In the genomic region with DNA sequence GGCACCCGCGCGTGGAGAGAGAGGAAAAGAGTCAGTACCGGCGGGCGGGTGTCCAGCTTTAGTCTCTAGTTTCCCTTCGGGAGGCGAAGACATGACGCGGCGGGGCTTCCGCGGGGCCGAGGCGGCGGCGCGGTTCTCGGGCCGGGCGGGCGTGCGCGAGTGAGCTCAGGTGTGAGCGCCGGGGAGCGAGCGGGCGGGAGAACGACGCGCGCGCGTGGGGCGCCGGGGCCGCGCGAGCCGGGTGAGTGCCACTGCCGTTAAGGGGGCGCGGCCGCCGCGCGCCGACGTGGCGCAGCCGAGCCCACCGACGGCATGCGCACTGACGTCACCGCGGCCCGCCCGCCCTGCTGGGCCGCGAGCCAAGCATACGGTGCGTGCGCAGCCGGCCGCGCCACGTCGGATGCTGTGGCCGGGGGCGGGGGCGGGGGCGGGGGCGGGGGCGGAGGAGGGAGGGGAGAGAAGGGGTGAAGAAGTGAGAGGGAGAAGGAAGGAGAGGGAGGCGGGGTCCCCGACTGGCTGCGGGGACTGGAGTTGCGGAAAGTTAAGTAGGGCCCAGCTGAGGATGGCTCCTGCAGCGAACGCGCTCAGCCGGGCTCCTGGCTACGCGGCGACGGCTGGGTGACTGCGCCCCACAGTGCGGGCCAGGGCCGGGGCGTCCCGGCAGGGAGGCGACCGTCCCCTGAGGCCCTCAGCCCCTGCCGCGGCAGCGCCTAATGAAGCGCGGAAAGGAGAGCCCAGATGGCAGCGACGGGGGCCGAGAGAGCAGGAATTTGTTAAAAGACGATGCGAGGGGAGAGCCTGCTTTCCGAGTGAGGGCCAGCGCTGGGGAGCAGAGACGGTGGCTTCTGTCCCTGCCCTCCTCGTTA, we compare ENCODE assay signal across 8 cellular contexts. TPM values are rescaled to one million over a fixed set of nuclear protein-coding genes. Genes with fewer than 3 reads are reported as not detected.
DNase-seq lines count a peak whose midpoint lies in the region; ATAC-seq lines count a peak whose summit lies in the region.

Gene DAP (minus strand): TSS at position 259 of the 866 bp plus-strand sequence. CDS start 166 bp downstream, at position 93.

- peak within 1 kb of the TSS; percentile 98 for H3K18ac ChIP-seq in mesendoderm (ENCODE audit: low read length)

- H3K27ac Mint-ChIP-seq in activated CD8-positive, alpha-beta memory T cell treated with anti-CD3 and anti-CD28 coated beads, Interleukin-2, amount 10 ng/mL, durations not matched to agents 7 days and 5 days: peak within 1 kb of the TSS; percentile 87

- peak within 1 kb of the TSS; percentile 91 for H3K4me3 ChIP-seq in endocrine pancreas (ENCODE audit: control insufficient read depth, insufficient read depth, low read length)
- H3K4me3 ChIP-seq in mesendoderm (ENCODE audit: low read length): peak within 1 kb of the TSS; percentile 68

- H3K9me3 ChIP-seq in endocrine pancreas (ENCODE audit: control insufficient read depth, low read length): no peaks in the 10 kb centered on the region

- peak within 1 kb of the TSS; percentile 92 for H3K4ac ChIP-seq in mesendoderm (ENCODE audit: low read depth, low read length)

- H3K9me3 Mint-ChIP-seq in activated CD8-positive, alpha-beta memory T cell treated with anti-CD3 and anti-CD28 coated beads, Interleukin-2, amount 10 ng/mL, durations not matched to agents 7 days and 5 days (ENCODE audit: low read depth): no peaks in the 10 kb centered on the region

- H2AK5ac ChIP-seq in mesendoderm (ENCODE audit: low read length): no peak within 1 kb of the TSS

- WGBS in mesendoderm (ENCODE audit: extremely low coverage, insufficient coverage, low lambda C conversion rate): no CpG with 5 or more reads among the region's 109 CpGs

- H3K27me3 ChIP-seq in endocrine pancreas (ENCODE audit: control insufficient read depth, insufficient read depth, low read length) (no peaks in the 10 kb centered on the region), mesendoderm (ENCODE audit: insufficient read depth, low read length, poor library complexity) (no peaks in the 10 kb centered on the region)

- peak within 1 kb of the TSS; percentile 93 for H3K56ac ChIP-seq in mesendoderm (ENCODE audit: low read length)

- H3K4me2 ChIP-seq in mesendoderm (ENCODE audit: low read length): peak within 1 kb of the TSS; percentile 73

- no peak within 1 kb of the TSS for H4K5ac ChIP-seq in mesendoderm (ENCODE audit: low read length)

- H3K4me3 Mint-ChIP-seq in activated CD8-positive, alpha-beta memory T cell treated with anti-CD3 and anti-CD28 coated beads, Interleukin-2, amount 10 ng/mL, durations not matched to agents 7 days and 5 days: peak within 1 kb of the TSS; percentile 93

- H3K4me1 Mint-ChIP-seq in activated CD8-positive, alpha-beta memory T cell treated with anti-CD3 and anti-CD28 coated beads, Interleukin-2, amount 10 ng/mL, durations not matched to agents 7 days and 5 days: peaks cover 39% of the 10 kb centered on the region

- H3K79me2 ChIP-seq in mesendoderm (ENCODE audit: control insufficient read depth, insufficient read depth, low read length): no peaks in the 10 kb centered on the region

- H2BK120ac ChIP-seq in mesendoderm (ENCODE audit: low read depth, low read length): peak within 1 kb of the TSS; percentile 48

- CTCF ChIA-PET in activated CD8-positive, alpha-beta memory T cell treated with anti-CD3 and anti-CD28 coated beads, Interleukin-2, amount 10 ng/mL, durations not matched to agents 7 days and 5 days (lab: Charles Lee): interaction anchor here (0.9 kb wide), 1 partner anchor 133 kb away, joined by 4 read pairs; no protein-coding TSS in a partner anchor

- DNase-seq in CMK (ENCODE audit: low read depth) (peak; percentile 79), HPDE6-E6E7 (ENCODE audit: extremely low spot score) (peak; percentile 78), NOMO-1 (lab: John Stamatoyannopoulos, UW; ENCODE audit: unreplicated experiment in 2 of 2) (peak; percentile 95 to 98), mesendoderm (peak; percentile 93)
- DNase-seq in activated CD8-positive, alpha-beta memory T cell treated with anti-CD3 and anti-CD28 coated beads, Interleukin-2, amount 10 ng/mL, durations not matched to agents 7 days and 5 days: peak; percentile 90
- DNase-seq in stimulated activated CD8-positive, alpha-beta memory T cell treated with anti-CD3 and anti-CD28 coated beads, Interleukin-15, amount 100 ng/mL, for 1 hour (ENCODE audit: low read depth): peak; percentile 71

- ATAC-seq in GM19467 (IDR thresholded peaks at IDR 0.05; ENCODE audit: unreplicated experiment): peak; percentile 70
- peak; percentile 94 for ATAC-seq in activated CD8-positive, alpha-beta memory T cell treated with anti-CD3 and anti-CD28 coated beads, Interleukin-2, amount 10 ng/mL, durations not matched to agents 7 days and 5 days

- H3K9ac ChIP-seq in endocrine pancreas (ENCODE audit: control insufficient read depth, insufficient read depth, low read length): peak within 1 kb of the TSS; percentile 76
- peak within 1 kb of the TSS; percentile 86 for H3K9ac ChIP-seq in mesendoderm (ENCODE audit: low read length)

- H3K27ac ChIP-seq in mesendoderm (ENCODE audit: low read depth, low read length): peak within 1 kb of the TSS; percentile 85

- H3K79me1 ChIP-seq in mesendoderm (ENCODE audit: low read length): peaks cover 8% of the 10 kb centered on the region

- no peak within 1 kb of the TSS for H2BK15ac ChIP-seq in mesendoderm (replicated peaks; ENCODE audit: low read depth)

- H4K8ac ChIP-seq in mesendoderm (ENCODE audit: low read depth, low read length): peak within 1 kb of the TSS; percentile 59

- no peaks in the 10 kb centered on the region for H3K27me3 Mint-ChIP-seq in activated CD8-positive, alpha-beta memory T cell treated with anti-CD3 and anti-CD28 coated beads, Interleukin-2, amount 10 ng/mL, durations not matched to agents 7 days and 5 days

- peak within 1 kb of the TSS; percentile 94 for H3K23ac ChIP-seq in mesendoderm (ENCODE audit: low read length)

- H3K4me1 ChIP-seq in endocrine pancreas (ENCODE audit: control insufficient read depth, insufficient read depth, low read length) (no peaks in the 10 kb centered on the region), mesendoderm (ENCODE audit: control insufficient read depth, low read depth, low read length) (peaks cover 5% of the 10 kb centered on the region)

- peaks cover 7% of the 10 kb centered on the region for H3K36me3 Mint-ChIP-seq in activated CD8-positive, alpha-beta memory T cell treated with anti-CD3 and anti-CD28 coated beads, Interleukin-2, amount 10 ng/mL, durations not matched to agents 7 days and 5 days

- H2BK5ac ChIP-seq in mesendoderm (ENCODE audit: low read length): peak within 1 kb of the TSS; percentile 85

- H3K36me3 ChIP-seq in endocrine pancreas (ENCODE audit: control insufficient read depth, insufficient read depth, low read length): no peaks in the 10 kb centered on the region
- H3K36me3 ChIP-seq in mesendoderm (ENCODE audit: control insufficient read depth, insufficient read depth, low read length): no peaks in the 10 kb centered on the region

RNA-seq across cellular contexts. Expression of gene DAP, which starts in this region (rescaled TPM):
- 10 to 100 TPM; 44.5 to 52.2 TPM for total RNA-seq in activated CD8-positive, alpha-beta memory T cell treated with anti-CD3 and anti-CD28 coated beads, Interleukin-2, amount 10 ng/mL, durations not matched to agents 7 days and 5 days
- polyA plus RNA-seq in mesendoderm (2013, experiment 1 of 2): 41.4 TPM
- 42.1 TPM for polyA plus RNA-seq in mesendoderm (2013, experiment 2 of 2)

Comparison
In these comparisons a context has a peak if more than half of its experiments do, and no peak if none do; other contexts are left out.
1. Peak in every context shown above with its lines: DNase-seq, ATAC-seq, H3K4me3 ChIP-seq and H3K27ac ChIP-seq.